Comparison of ENCODE assay signal across 17 cellular contexts in genomic region chr5:108212775-108213346, GRCh38.
A peak's percentile ranks its signal among the peaks of the same experiment; 100 is the strongest.
DNase-seq lines count a peak whose midpoint lies in the region; ATAC-seq, FAIRE-seq and TF ChIP-seq lines count a peak whose summit lies in the region.
"Had no signal": no experiment of that assay in that cellular context is flagged by ENCODE, and none has a peak within 500 bp of the region (broad histone marks: within the 10 kb centered on the region; RNA-seq: fewer than 3 reads in every experiment).

No MANE protein-coding gene starts in this region.

- CTCF ChIA-PET in A549 (lab: Yijun Ruan, JAX) = no interaction called here

- no peak overlapping the region for H3K9ac ChIP-seq in GM23248
- H3K9ac ChIP-seq: BLaER1, KMS-11 had no signal

- DNase-seq in A549 (ENCODE audit: low read depth in 1 of 2, low spot score in 1 of 2) = peak in 1 of 2 experiments; percentile 21
- DNase-seq in GM23248 = peak; percentile 10
- peak; percentile 27 for DNase-seq in WERI-Rb-1
- peak; percentile 18 for DNase-seq in iPS DF 6.9 (ENCODE audit: low read depth, low spot score)
- DNase-seq in GM12891 (ENCODE audit: insufficient read length, low spot score) = no peak
- DNase-seq in HuH-7 (ENCODE audit: low spot score) = no peak
- DNase-seq in activated gamma-delta T cell treated with Interleukin-2 at 50 U/mL for 16 hours = no peak
- DNase-seq: activated CD8-positive, alpha-beta memory T cell treated with anti-CD3 and anti-CD28 coated beads, Interleukin-2, amount 50 U/mL, for 48 hours; amygdala; effector memory CD8-positive, alpha-beta T cell; NCI-H446 treated with DMSO at 0.1 percent for 48 hours; Right ventricle myocardium superior had no signal

- ATAC-seq in A549 = peak in 1 of 2 experiments; percentile 64; a peak in 2 of 6 replicates
- ATAC-seq in HG03135 (IDR thresholded peaks at IDR 0.05; ENCODE audit: unreplicated experiment) = no peak
- ATAC-seq: effector memory CD8-positive, alpha-beta T cell; natural killer cell treated with Interleukin-12 subunit alpha and Interleukin-12 subunit beta and Interleukin-15 and Interleukin-18, amount 100 ng/mL, for 72 hours had no signal

- TF ChIP-seq CTCF in A549 (IDR thresholded peaks at IDR 0.05) (no peak), WERI-Rb-1 (IDR thresholded peaks at IDR 0.05; ENCODE audit: low read depth, low read length) (no peak)

- H4K20me1 ChIP-seq in GM23248 (ENCODE audit: insufficient read depth) = no peaks in the 10 kb centered on the region
- H4K20me1 ChIP-seq: BLaER1 had no signal

- H3K27ac ChIP-seq in A549 (no peak overlapping the region), GM23248 (no peak overlapping the region), WERI-Rb-1 (no peak overlapping the region), iPS DF 6.9 (ENCODE audit: low read length) (no peak overlapping the region)
- H3K27ac ChIP-seq: BLaER1, KMS-11 had no signal

- H3F3A ChIP-seq in GM23248 (ENCODE audit: insufficient read depth) = no peaks in the 10 kb centered on the region

- FAIRE-seq in A549 (lab: Jason Lieb, UNC) = no peak
- no peak for FAIRE-seq in GM12891 (lab: Jason Lieb, UNC)
- FAIRE-seq: H54 had no signal

- no peaks in the 10 kb centered on the region; the same call in 1 of the 2 replicates for H3K36me3 ChIP-seq in GM23248 (ENCODE audit: low read depth)
- no peaks in the 10 kb centered on the region for H3K36me3 ChIP-seq in WERI-Rb-1
- H3K36me3 ChIP-seq in iPS DF 6.9 (ENCODE audit: control insufficient read depth, insufficient read depth, low read length) = no peaks in the 10 kb centered on the region
- H3K36me3 ChIP-seq: BLaER1 had no signal

- POLR2A ChIA-PET in A549 (lab: Yijun Ruan, JAX) = no interaction called here

- in situ Hi-C loops in GM23248 (cut with MboI) = no loop called here

- H3K4me1 ChIP-seq in A549 = peaks cover 16% of the 10 kb centered on the region
- no peaks in the 10 kb centered on the region for H3K4me1 ChIP-seq in GM23248 (ENCODE audit: insufficient read depth)
- no peaks in the 10 kb centered on the region for H3K4me1 ChIP-seq in iPS DF 6.9 (ENCODE audit: control insufficient read depth, insufficient read depth, low read length)
- H3K4me1 ChIP-seq: BLaER1 had no signal

- TF ChIP-seq POLR2A in A549 (IDR thresholded peaks at IDR 0.05; ENCODE audit: low read length) = no peak
- TF ChIP-seq POLR2A in GM12891 (IDR thresholded peaks at IDR 0.05; ENCODE audit: low read depth, low read length) = no peak

- H2AFZ ChIP-seq in GM23248 = no peak overlapping the region

- peaks cover 10% of the 10 kb centered on the region; the same call in 1 of the 3 replicates for H3K9me3 ChIP-seq in A549
- H3K9me3 ChIP-seq in GM23248 (ENCODE audit: low read depth) = peaks cover 3% of the 10 kb centered on the region
- peaks cover 6% of the 10 kb centered on the region for H3K9me3 ChIP-seq in WERI-Rb-1 (ENCODE audit: severe bottlenecking)
- H3K9me3 ChIP-seq in iPS DF 6.9 (ENCODE audit: control insufficient read depth, insufficient read depth, low read length) = no peaks in the 10 kb centered on the region

- WGBS in A549 (ENCODE audit: missing lambda C conversion rate) = 83% methylated on average over 2 of the region's 3 CpGs
- WGBS in GM23248 (ENCODE audit: low coverage in 1 of 2, low lambda C conversion rate in 2 of 2, missing lambda C conversion rate in 2 of 2), 2 experiments = 64 to 76% methylated on average over 3 of the region's 3 CpGs
- WGBS in iPS DF 6.9 (ENCODE audit: insufficient coverage, insufficient read length) = no CpG with 5 or more reads among the region's 3 CpGs

- no peak overlapping the region for H3K4me3 ChIP-seq in A549
- H3K4me3 ChIP-seq in GM23248 = no peak overlapping the region
- no peak overlapping the region for H3K4me3 ChIP-seq in WERI-Rb-1 (ENCODE audit: low read depth, low read length)
- H3K4me3 ChIP-seq in iPS DF 6.9 (ENCODE audit: low read length) = no peak overlapping the region
- H3K4me3 ChIP-seq: BLaER1 had no signal

- H3K79me2 ChIP-seq in GM23248 (ENCODE audit: insufficient read depth) = no peaks in the 10 kb centered on the region

- TF ChIP-seq EP300 in A549 (IDR thresholded peaks at IDR 0.05) = no peak

- H3K9me2 ChIP-seq in GM23248 (ENCODE audit: insufficient read depth) = no peaks in the 10 kb centered on the region

- H3K4me2 ChIP-seq in A549 = 0 out of 3 replicates have a peak overlapping the region, but pooled peaks have one; percentile 17
- no peak overlapping the region for H3K4me2 ChIP-seq in GM23248 (ENCODE audit: unreplicated experiment)
- H3K4me2 ChIP-seq: BLaER1, KMS-11 had no signal

- H3K27me3 ChIP-seq in GM23248 (replicated peaks; ENCODE audit: insufficient read depth) (no peaks in the 10 kb centered on the region), WERI-Rb-1 (ENCODE audit: insufficient read depth, low read depth, severe bottlenecking) (no peaks in the 10 kb centered on the region), iPS DF 6.9 (ENCODE audit: control insufficient read depth, insufficient read depth, low read length) (no peaks in the 10 kb centered on the region)
- H3K27me3 ChIP-seq: BLaER1 had no signal

- no peak for TF ChIP-seq RAD21 in A549 (conservative IDR thresholded peaks at IDR 0.05 in 1 of 2, IDR thresholded peaks at IDR 0.05 in 1 of 2)

TF ChIP-seq in A549, 52 proteins besides CTCF, POLR2A, EP300 and RAD21:
- no peak for TF ChIP-seq CBX2 (IDR thresholded peaks at IDR 0.05; ENCODE audit: borderline replicate concordance, low read depth)
- TF ChIP-seq NFE2L2 (conservative IDR thresholded peaks at IDR 0.05; ENCODE audit: low read length) = no peak
- no peak for TF ChIP-seq TP53 (CRISPR knock-in tag; IDR thresholded peaks at IDR 0.05)
- TF ChIP-seq MAFK (IDR thresholded peaks at IDR 0.05; ENCODE audit: partially characterized antibody) = no peak
- TF ChIP-seq ZSCAN20 (CRISPR knock-in tag; IDR thresholded peaks at IDR 0.05) = no peak
- TF ChIP-seq USF2 (IDR thresholded peaks at IDR 0.05) = no peak
- TF ChIP-seq POLR2AphosphoS2 (conservative IDR thresholded peaks at IDR 0.05; ENCODE audit: low read length) = no peak
- TF ChIP-seq HOXB5 (CRISPR knock-in tag; IDR thresholded peaks at IDR 0.05) = no peak
- no peak for TF ChIP-seq CHD4 (IDR thresholded peaks at IDR 0.05; ENCODE audit: borderline replicate concordance)
- TF ChIP-seq HOXB13 (CRISPR knock-in tag; IDR thresholded peaks at IDR 0.05; ENCODE audit: low read depth) = no peak
- no peak for TF ChIP-seq RARB (CRISPR knock-in tag; IDR thresholded peaks at IDR 0.05)
- TF ChIP-seq ELK1 (IDR thresholded peaks at IDR 0.05; ENCODE audit: low read depth, low read length) = no peak
TF ChIP-seq in A549: peak in this region for 0.

TF ChIP-seq in GM12891, 5 proteins besides CTCF, POLR2A, EP300 and RAD21:
- no peak for TF ChIP-seq PAX5 (IDR thresholded peaks at IDR 0.05; ENCODE audit: insufficient read depth, low read length, severe bottlenecking)
- TF ChIP-seq TAF1 (IDR thresholded peaks at IDR 0.05; ENCODE audit: low read depth, low read length) = no peak
- no peak for TF ChIP-seq SPI1 (IDR thresholded peaks at IDR 0.05; ENCODE audit: low read depth, low read length)
- TF ChIP-seq POLR2AphosphoS5 (IDR thresholded peaks at IDR 0.05; ENCODE audit: low read depth, low read length) = no peak
- no peak for TF ChIP-seq POU2F2 (IDR thresholded peaks at IDR 0.05; ENCODE audit: low read depth, low read length)
TF ChIP-seq in GM12891: peak in this region for 0.

Comparison
In these comparisons a context has a peak if more than half of its experiments do, and no peak if none do; other contexts are left out.
1. DNase-seq: peak in GM23248 (single experiment), WERI-Rb-1 (single experiment) and iPS DF 6.9 (single experiment); none in GM12891 (single experiment), HuH-7 (single experiment) and activated gamma-delta T cell treated with Interleukin-2 at 50 U/mL for 16 hours (single experiment).